In genomic region chr19:16518483-16519229, GRCh38 we compare ENCODE assay signal across 21 cellular contexts. TPM values are rescaled to one million over a fixed set of nuclear protein-coding genes. Genes with fewer than 3 reads are reported as not detected.
DNase-seq lines count a peak whose midpoint lies in the region; ATAC-seq and TF ChIP-seq lines count a peak whose summit lies in the region.
"Had no signal": no experiment of that assay in that cellular context is flagged by ENCODE, and none has a peak within 500 bp of the region (broad histone marks: within the 10 kb centered on the region; RNA-seq: fewer than 3 reads in every experiment).

No MANE protein-coding gene starts in this region.

- no peak overlapping the region for H3K4me2 ChIP-seq in IMR-90 (ENCODE audit: low read depth, low read length)
- no peak overlapping the region for H3K4me2 ChIP-seq in osteoblast (ENCODE audit: insufficient read depth, low read length)

- H3K27me3 ChIP-seq in IMR-90 (ENCODE audit: control insufficient read depth, insufficient read depth, low read length) (no peaks in the 10 kb centered on the region), endodermal cell (ENCODE audit: control insufficient read depth, insufficient read depth, low read length, poor library complexity, severe bottlenecking) (no peaks in the 10 kb centered on the region), osteoblast (ENCODE audit: insufficient read depth, low read length) (no peaks in the 10 kb centered on the region)

- H3K4me1 Mint-ChIP-seq in endodermal cell (no peaks in the 10 kb centered on the region), immature natural killer cell (peaks cover 12 to 15% of the 10 kb centered on the region in 2 donors)
- no peaks in the 10 kb centered on the region for H3K4me1 Mint-ChIP-seq in stimulated activated naive CD8-positive, alpha-beta T cell treated with anti-CD3 and anti-CD28 coated beads, Interleukin-15, amount 100 ng/mL, for 72 hours
- H3K4me1 Mint-ChIP-seq: IgD-negative memory B cell had no signal

- H4K20me1 ChIP-seq in IMR-90 (ENCODE audit: insufficient read depth, low read length) = peaks cover 6% of the 10 kb centered on the region; the same call in 1 of the 2 replicates
- peaks cover 12% of the 10 kb centered on the region for H4K20me1 ChIP-seq in osteoblast (ENCODE audit: insufficient read depth, low read length)

- H3K27ac Mint-ChIP-seq in endodermal cell (no peak overlapping the region), immature natural killer cell (peak overlapping the region in 2 of 6 donors; percentile 21 to 39)
- H3K27ac Mint-ChIP-seq in stimulated activated naive CD8-positive, alpha-beta T cell treated with anti-CD3 and anti-CD28 coated beads, Interleukin-15, amount 100 ng/mL, for 72 hours = peak overlapping the region in 1 of 2 donors; percentile 59

- H3K4me3 ChIP-seq in IMR-90 (ENCODE audit: insufficient read depth, low read depth, low read length) = no peak overlapping the region
- H3K4me3 ChIP-seq in endodermal cell (ENCODE audit: low read length) = no peak overlapping the region
- no peak overlapping the region for H3K4me3 ChIP-seq in osteoblast (ENCODE audit: insufficient read depth, low read length)

- H3K4ac ChIP-seq in IMR-90 (ENCODE audit: low read depth, low read length) = no peak overlapping the region

- no peak overlapping the region for H3K27ac ChIP-seq in IMR-90 (ENCODE audit: insufficient read depth, low read length)
- no peak overlapping the region for H3K27ac ChIP-seq in endodermal cell (ENCODE audit: low read depth, low read length)
- H3K27ac ChIP-seq in osteoblast (ENCODE audit: low read depth, low read length) = no peak overlapping the region

- H4K5ac ChIP-seq in IMR-90 (ENCODE audit: low read depth, low read length) = no peak overlapping the region

- peak; percentile 27 for DNase-seq in GM10266 (ENCODE audit: extremely low spot score)
- DNase-seq in IMR-90 = no peak
- peak; percentile 69 for DNase-seq in endodermal cell
- DNase-seq in osteoblast (ENCODE audit: insufficient read length, low spot score, missing footprints) = peak; percentile 85
- no peak for DNase-seq in NCI-H69 (lab: John Stamatoyannopoulos, UW)
- DNase-seq in immature natural killer cell = no peak
- no peak for DNase-seq in stimulated activated naive CD8-positive, alpha-beta T cell treated with anti-CD3 and anti-CD28 coated beads, Interleukin-15, amount 100 ng/mL, for 72 hours
- DNase-seq: activated CD4-positive, alpha-beta T cell treated with anti-CD3 and anti-CD28 coated beads for 48 hours; activated CD8-positive, alpha-beta memory T cell treated with anti-CD3 and anti-CD28 coated beads, Interleukin-2, amount 50 U/mL, for 48 hours; activated naive CD4-positive, alpha-beta T cell treated with Interleukin-2 at 50 U/mL for 16 hours; NCI-H187 treated with DMSO at 0.1 percent for 48 hours; NCI-H226; NK-92 treated with Interleukin-12 subunit alpha and Interleukin-12 subunit beta, amount 100 ng/mL, for 24 hours; stimulated activated CD4-positive, alpha-beta T cell treated with anti-CD3 and anti-CD28 coated beads, Interleukin-4, amount 100 ng/mL, for 1 hour had no signal

- no peak overlapping the region for H4K8ac ChIP-seq in IMR-90 (ENCODE audit: low read depth in 2 of 2, low read length in 2 of 2)

- ATAC-seq in IMR-90 (ENCODE audit: low read depth) = no peak
- ATAC-seq in stimulated activated naive CD8-positive, alpha-beta T cell treated with anti-CD3 and anti-CD28 coated beads, Interleukin-15, amount 100 ng/mL, for 72 hours = no peak

- no peak overlapping the region for H3K18ac ChIP-seq in IMR-90 (ENCODE audit: low read depth, low read length)

- no peak overlapping the region for H3K14ac ChIP-seq in IMR-90 (replicated peaks; ENCODE audit: low read depth, low read length)

- no peaks in the 10 kb centered on the region for H3K4me1 ChIP-seq in IMR-90 (ENCODE audit: control insufficient read depth, insufficient read depth, low read length)
- no peaks in the 10 kb centered on the region for H3K4me1 ChIP-seq in endodermal cell (ENCODE audit: control insufficient read depth, insufficient read depth, low read length)
- H3K4me1 ChIP-seq in osteoblast (ENCODE audit: insufficient read depth, low read length) = no peaks in the 10 kb centered on the region

- H3K23ac ChIP-seq in IMR-90 (ENCODE audit: low read depth, low read length) = no peak overlapping the region

- H3K9me1 ChIP-seq in IMR-90 (ENCODE audit: insufficient read depth, low read length) = no peaks in the 10 kb centered on the region

- no peak overlapping the region for H2BK15ac ChIP-seq in IMR-90 (ENCODE audit: low read depth, low read length)

- BruUV-seq in IMR-90 (replicated peaks; lab: Mats Ljungman, UMichigan) = no TSS peak

- H3K36me3 ChIP-seq in IMR-90 (ENCODE audit: control insufficient read depth, insufficient read depth, low read length) = peaks cover 68% of the 10 kb centered on the region
- peaks cover 53% of the 10 kb centered on the region for H3K36me3 ChIP-seq in endodermal cell (ENCODE audit: control insufficient read depth, insufficient read depth, low read length)
- peaks cover 64% of the 10 kb centered on the region for H3K36me3 ChIP-seq in osteoblast (ENCODE audit: insufficient read depth, low read length)

- intact Hi-C loops in IMR-90 (cut with micrococcal nuclease) = no loop called here

- no peak overlapping the region for H3K9ac ChIP-seq in IMR-90 (ENCODE audit: low read depth, low read length)
- H3K9ac ChIP-seq in endodermal cell (ENCODE audit: extremely low read depth, low read length, poor library complexity, severe bottlenecking) = no peak overlapping the region

- H3K79me1 ChIP-seq in IMR-90 (ENCODE audit: low read depth in 1 of 2, low read length in 2 of 2) = peaks cover 3 to 13% of the 10 kb centered on the region in 2 experiments; a peak in 3 of 4 replicates

- TF ChIP-seq POLR2A in IMR-90 (IDR thresholded peaks at IDR 0.05; ENCODE audit: low read depth, low read length) = no peak

- H3K27me3 Mint-ChIP-seq in endodermal cell (ENCODE audit: insufficient read depth) = no peaks in the 10 kb centered on the region
- peaks cover 0 to 5% (median 1%) of the 10 kb centered on the region in 3 donors for H3K27me3 Mint-ChIP-seq in immature natural killer cell (ENCODE audit: low read depth in 3 of 3)
- no peaks in the 10 kb centered on the region for H3K27me3 Mint-ChIP-seq in stimulated activated naive CD8-positive, alpha-beta T cell treated with anti-CD3 and anti-CD28 coated beads, Interleukin-15, amount 100 ng/mL, for 72 hours
- H3K27me3 Mint-ChIP-seq: IgD-negative memory B cell had no signal

- H2AK9ac ChIP-seq in IMR-90 (replicated peaks; ENCODE audit: low read depth, low read length, poor library complexity) = no peak overlapping the region

- H2BK5ac ChIP-seq in IMR-90 (ENCODE audit: low read depth, low read length, poor library complexity, severe bottlenecking) = no peak overlapping the region

- H3K79me2 ChIP-seq in osteoblast (ENCODE audit: insufficient read depth, low read length) = no peaks in the 10 kb centered on the region

- WGBS in IMR-90 (ENCODE audit: extremely low coverage in 2 of 2, insufficient read length in 1 of 2), 2 experiments = 91% methylated on average over 21 of the region's 33 CpGs; no CpG with 5 or more reads in 1 of the 2 experiments
- WGBS in endodermal cell (ENCODE audit: insufficient coverage in 1 of 2, insufficient read length in 1 of 2), 2 experiments = 94 to 98% methylated on average over 25 to 33 of the region's 33 CpGs

- H2BK120ac ChIP-seq in IMR-90 (ENCODE audit: low read depth, low read length) = no peak overlapping the region

- POLR2A ChIA-PET in IMR-90 (lab: Charles Lee; ENCODE audit: unreplicated experiment) = no interaction called here

- H2AFZ ChIP-seq in IMR-90 (replicated peaks; ENCODE audit: low read length, poor library complexity) (no peak overlapping the region), osteoblast (ENCODE audit: low read length) (no peak overlapping the region)

- H3K36me3 Mint-ChIP-seq in endodermal cell (ENCODE audit: low read depth) (peaks cover 51% of the 10 kb centered on the region), immature natural killer cell (peaks cover 0 to 32% (median 13%) of the 10 kb centered on the region in 3 donors)

- no peak overlapping the region for H4K91ac ChIP-seq in IMR-90 (ENCODE audit: insufficient read depth, low read depth, low read length)

- dilution Hi-C loops in IMR-90 (cut with HindIII; ENCODE audit: low sequenced_read_pairs, unreplicated experiment) = no loop called here

- CTCF ChIA-PET in IMR-90 (lab: Yijun Ruan, JAX) = no interaction called here

- in situ Hi-C loops in IMR-90 (cut with MboI; ENCODE audit: low sequenced_read_pairs) = no loop called here

- TF ChIP-seq RAD21 in IMR-90 (IDR thresholded peaks at IDR 0.05; ENCODE audit: low read length) = no peak

- no peak for TF ChIP-seq CTCF in GM10266 (IDR thresholded peaks at IDR 0.05; ENCODE audit: control insufficient read depth, insufficient read depth, low read depth, missing control alignments)
- TF ChIP-seq CTCF in IMR-90 (conservative IDR thresholded peaks at IDR 0.05; ENCODE audit: low read depth, low read length) = 0 out of 2 replicates have a peak, but pooled peaks have one; percentile 7
- peak; percentile 59 for TF ChIP-seq CTCF in endodermal cell (conservative IDR thresholded peaks at IDR 0.05)
- peak; percentile 7 for TF ChIP-seq CTCF in osteoblast (IDR thresholded peaks at IDR 0.05; ENCODE audit: extremely low read depth, low read depth, low read length)

- H3K9me3 ChIP-seq in IMR-90 (ENCODE audit: control insufficient read depth, insufficient read depth, low read length) (no peaks in the 10 kb centered on the region), endodermal cell (ENCODE audit: control insufficient read depth, low read length) (no peaks in the 10 kb centered on the region), osteoblast (ENCODE audit: low read depth, low read length) (no peaks in the 10 kb centered on the region)

- no peak overlapping the region for H3K56ac ChIP-seq in IMR-90 (ENCODE audit: extremely low read depth, insufficient read depth, low read length)

- H2AK5ac ChIP-seq in IMR-90 (ENCODE audit: low read depth, low read length) = no peak overlapping the region

- H3K9me3 Mint-ChIP-seq in endodermal cell (no peaks in the 10 kb centered on the region), immature natural killer cell (no peaks in the 10 kb centered on the region)
- no peaks in the 10 kb centered on the region for H3K9me3 Mint-ChIP-seq in stimulated activated naive CD8-positive, alpha-beta T cell treated with anti-CD3 and anti-CD28 coated beads, Interleukin-15, amount 100 ng/mL, for 72 hours
- H3K9me3 Mint-ChIP-seq: IgD-negative memory B cell had no signal

- H2BK20ac ChIP-seq in IMR-90 (ENCODE audit: low read depth, low read length) = no peak overlapping the region

- H3K4me3 Mint-ChIP-seq in endodermal cell = no peak overlapping the region
- no peak overlapping the region for H3K4me3 Mint-ChIP-seq in immature natural killer cell
- no peak overlapping the region for H3K4me3 Mint-ChIP-seq in stimulated activated naive CD8-positive, alpha-beta T cell treated with anti-CD3 and anti-CD28 coated beads, Interleukin-15, amount 100 ng/mL, for 72 hours

RNA-seq across cellular contexts. Expression of gene C19orf44, which starts 22.5 kb away (rescaled TPM):
- total RNA-seq in IMR-90 (2012; rRNA removed) = 1.4 and 1.7 TPM in 2 replicates
- 3.8 and 4.1 TPM in 2 replicates for polyA plus RNA-seq in IMR-90 (2012; rRNA removed)
- polyA plus RNA-seq in IMR-90 (2012; cell fraction: cytosol; rRNA removed) = 1.8 and 3.0 TPM in 2 replicates
- polyA plus RNA-seq in IMR-90 (2012; cell fraction: nucleus; rRNA removed; ENCODE audit: low replicate concordance) = 8.5 and 9.5 TPM in 2 replicates
- 1 to 10 TPM; 7.9 TPM for total RNA-seq in endodermal cell
- 7.0 TPM for polyA plus RNA-seq in endodermal cell (2013, experiment 1 of 2)
- 7.9 TPM for polyA plus RNA-seq in endodermal cell (2013, experiment 2 of 2)
- 7.2 and 7.7 TPM in 2 replicates for total RNA-seq in osteoblast
- polyA plus RNA-seq in immature natural killer cell = 1 to 10 TPM in 1 of 3 donors, under 1 TPM in 1, not detected in 1; 0.80 to 1.2 TPM

RNA-seq across cellular contexts. Expression of gene CALR3, which starts 22.7 kb away (rescaled TPM):
- total RNA-seq in IMR-90 (2012; rRNA removed) (not detected in 2 replicates), endodermal cell (under 1 TPM in 1 of 2 donors, not detected in 1; 0.27 TPM), osteoblast (not detected in 2 replicates)
- polyA plus RNA-seq in IMR-90 (2012; rRNA removed) (not detected in 2 replicates), immature natural killer cell (under 1 TPM in 1 of 3 donors, not detected in 2; 0.25 TPM)
- not detected in 2 replicates for polyA plus RNA-seq in IMR-90 (2012; cell fraction: cytosol; rRNA removed)
- polyA plus RNA-seq in IMR-90 (2012; cell fraction: nucleus; rRNA removed; ENCODE audit: low replicate concordance) = 0.06 TPM in 1 of 2 replicates, not detected in the other
- not detected for polyA plus RNA-seq in endodermal cell (2013, experiment 1 of 2)
- polyA plus RNA-seq in endodermal cell (2013, experiment 2 of 2) = not detected
- total RNA-seq: dermis microvascular lymphatic vessel endothelial cell, glomerular endothelial cell, lower leg skin, omental fat pad, subcutaneous adipose tissue had no signal
- polyA plus RNA-seq: BJ, IgD-negative memory B cell had no signal

RNA-seq across cellular contexts. Expression of gene CHERP, which starts 23.6 kb away (rescaled TPM):
- 0.54 and 1.1 TPM in 2 replicates for total RNA-seq in IMR-90 (2012; rRNA removed)
- 13.5 and 15.6 TPM in 2 replicates for polyA plus RNA-seq in IMR-90 (2012; rRNA removed)
- polyA plus RNA-seq in IMR-90 (2012; cell fraction: cytosol; rRNA removed) = 9.4 and 12.9 TPM in 2 replicates
- 37.1 and 59.7 TPM in 2 replicates for polyA plus RNA-seq in IMR-90 (2012; cell fraction: nucleus; rRNA removed; ENCODE audit: low replicate concordance)
- total RNA-seq in endodermal cell = 10 to 100 TPM; 69.5 to 71.5 TPM
- polyA plus RNA-seq in endodermal cell (2013, experiment 1 of 2) = 57.2 TPM
- polyA plus RNA-seq in endodermal cell (2013, experiment 2 of 2) = 47.1 TPM
- total RNA-seq in osteoblast = 5.8 and 6.5 TPM in 2 replicates
- polyA plus RNA-seq in immature natural killer cell = 10 to 100 TPM in 1 of 3 donors, 1 to 10 TPM in 2; 1.6 to 19.9 (median 3.4) TPM

RNA-seq across cellular contexts. Expression of gene EPS15L1, which starts 46.9 kb away (rescaled TPM):
- total RNA-seq in IMR-90 (2012; rRNA removed) (7.5 and 9.2 TPM in 2 replicates), endodermal cell (10 to 100 TPM; 35.1 to 43.8 TPM), osteoblast (13.8 and 15.2 TPM in 2 replicates)
- polyA plus RNA-seq in IMR-90 (2012; rRNA removed) (21.7 and 22.1 TPM in 2 replicates), immature natural killer cell (10 to 100 TPM; 14.5 to 28.8 (median 16.4) TPM)
- 13.0 and 16.4 TPM in 2 replicates for polyA plus RNA-seq in IMR-90 (2012; cell fraction: cytosol; rRNA removed)
- polyA plus RNA-seq in IMR-90 (2012; cell fraction: nucleus; rRNA removed; ENCODE audit: low replicate concordance) = 24.6 and 32.5 TPM in 2 replicates
- polyA plus RNA-seq in endodermal cell (2013, experiment 1 of 2) = 42.0 TPM
- polyA plus RNA-seq in endodermal cell (2013, experiment 2 of 2) = 38.7 TPM

RNA-seq across cellular contexts. Expression of gene SLC35E1, which starts 53.6 kb away (rescaled TPM):
- total RNA-seq in IMR-90 (2012; rRNA removed) (22.6 and 25.8 TPM in 2 replicates), endodermal cell (10 to 100 TPM; 26.6 to 30.6 TPM), osteoblast (38.0 and 41.5 TPM in 2 replicates)
- polyA plus RNA-seq in IMR-90 (2012; rRNA removed) (38.0 and 46.7 TPM in 2 replicates), immature natural killer cell (10 to 100 TPM; 14.9 to 21.8 (median 20.1) TPM)
- polyA plus RNA-seq in IMR-90 (2012; cell fraction: cytosol; rRNA removed) = 18.1 and 27.8 TPM in 2 replicates
- 33.2 and 71.8 TPM in 2 replicates for polyA plus RNA-seq in IMR-90 (2012; cell fraction: nucleus; rRNA removed; ENCODE audit: low replicate concordance)
- polyA plus RNA-seq in endodermal cell (2013, experiment 1 of 2) = 24.8 TPM
- 25.5 TPM for polyA plus RNA-seq in endodermal cell (2013, experiment 2 of 2)

Comparison
In these comparisons a context has a peak if more than half of its experiments do, and no peak if none do; other contexts are left out.
1. DNase-seq: peak in GM10266 (single experiment), endodermal cell (single experiment) and osteoblast (single experiment); none in IMR-90 (single experiment), NCI-H69 (single experiment), immature natural killer cell (0 of 3) and stimulated activated naive CD8-positive, alpha-beta T cell treated with anti-CD3 and anti-CD28 coated beads, Interleukin-15, amount 100 ng/mL, for 72 hours (0 of 2).